Comparison of ENCODE assay signal across 15 cellular contexts in the genomic region with DNA sequence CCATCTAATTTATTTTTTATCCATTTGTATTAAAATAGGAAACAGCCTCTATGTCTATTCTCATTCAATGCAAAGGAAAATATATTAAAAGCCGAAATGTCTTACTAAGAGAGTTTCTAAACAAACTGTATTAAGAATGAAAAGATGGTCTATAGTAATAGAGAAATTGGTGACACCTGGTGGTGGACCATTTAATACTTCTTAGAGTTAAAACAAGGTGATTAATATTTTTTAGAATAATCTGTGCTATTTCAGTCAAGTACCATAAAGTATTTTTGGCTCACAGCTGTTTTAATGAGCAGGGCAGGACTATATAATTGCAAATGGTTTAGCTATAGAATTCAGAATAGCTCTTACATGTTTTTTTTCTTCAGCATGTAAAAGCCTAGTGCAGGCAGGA. TPM values are rescaled to one million over a fixed set of nuclear protein-coding genes. Genes with fewer than 3 reads are reported as not detected.
DNase-seq lines count a peak whose midpoint lies in the region; ATAC-seq and TF ChIP-seq lines count a peak whose summit lies in the region.
"Had no signal": no experiment of that assay in that cellular context is flagged by ENCODE, and none has a peak within 500 bp of the region (broad histone marks: within the 10 kb centered on the region; RNA-seq: fewer than 3 reads in every experiment).

No MANE protein-coding gene starts in this region.

- H3K9me2 ChIP-seq in PC-9 (ENCODE audit: insufficient read depth), result no peaks in the 10 kb centered on the region

- no peaks in the 10 kb centered on the region for H3F3A ChIP-seq in PC-9 (ENCODE audit: insufficient read depth, low read depth)

- CTCF ChIA-PET in PC-9 (lab: Charles Lee), result no interaction called here

- no peaks in the 10 kb centered on the region for H3K36me3 ChIP-seq in PC-9 (ENCODE audit: low read depth)
- H3K36me3 ChIP-seq: esophagus muscularis mucosa had no signal

- no TSS peak for BruUV-seq in PC-9 (replicated peaks; lab: Mats Ljungman, UMichigan)

- in situ Hi-C loops in G401 (cut with HindIII; ENCODE audit: low sequenced_read_pairs) (no loop called here), GM13977 (cut with MboI; ENCODE audit: low pct_unique_long_range_greater_than_20kb, low sequenced_read_pairs, unreplicated experiment) (no loop called here)

- no peak overlapping the region for H2AFZ ChIP-seq in PC-9

- H4K20me1 ChIP-seq in PC-9 (ENCODE audit: insufficient read depth), result no peaks in the 10 kb centered on the region

- H3K27ac ChIP-seq in PC-9, result no peak overlapping the region
- H3K27ac ChIP-seq: esophagus muscularis mucosa, SK-N-MC had no signal

- H3K79me2 ChIP-seq in PC-9 (ENCODE audit: low read depth), result no peaks in the 10 kb centered on the region

- TF ChIP-seq CTCF in PC-9 (conservative IDR thresholded peaks at IDR 0.05) (peak; percentile 45; the same call in 1 of the 2 replicates), fibroblast of mammary gland (conservative IDR thresholded peaks at IDR 0.05; ENCODE audit: control insufficient read depth, insufficient read depth, low read depth, low read length) (peak; percentile 24), GM13977 (IDR thresholded peaks at IDR 0.05; ENCODE audit: extremely low read depth, insufficient read depth, missing control alignments) (no peak)

- ATAC-seq in left colon (no peak), GM19463 (IDR thresholded peaks at IDR 0.05; ENCODE audit: unreplicated experiment) (no peak)
- ATAC-seq: activated T-cell treated with anti-CD3 and anti-CD28 coated beads, Interleukin-2, amount 50 U/mL, for 72 hours; naive thymus-derived CD4-positive, alpha-beta T cell had no signal

- intact Hi-C loops in PC-9 (cut with micrococcal nuclease; ENCODE audit: unreplicated experiment) (loop anchor here (10.0 kb wide), 1 partner anchor 709 kb away; no protein-coding TSS in a partner anchor), left colon (cut with DNase I, micrococcal nuclease) (no loop called here)

- no peak overlapping the region for H3K4me2 ChIP-seq in PC-9

- no peak overlapping the region for H3K4me3 ChIP-seq in PC-9
- no peak overlapping the region for H3K4me3 ChIP-seq in fibroblast of mammary gland (ENCODE audit: control insufficient read depth, low read depth, low read length)
- H3K4me3 ChIP-seq: esophagus muscularis mucosa, SK-N-MC had no signal

- POLR2A ChIA-PET in PC-9 (lab: Charles Lee; ENCODE audit: unreplicated experiment), result no interaction called here

- no peaks in the 10 kb centered on the region for H3K27me3 ChIP-seq in PC-9 (ENCODE audit: insufficient read depth, low read depth)

- H3K4me1 ChIP-seq in PC-9 (replicated peaks; ENCODE audit: insufficient read depth), result no peaks in the 10 kb centered on the region
- H3K4me1 ChIP-seq: esophagus muscularis mucosa had no signal

- peak; percentile 14 for DNase-seq in A172 (ENCODE audit: low spot score)
- DNase-seq in G401 (ENCODE audit: low spot score), result peak; percentile 47
- no peak for DNase-seq in PC-9
- DNase-seq in fibroblast of mammary gland (ENCODE audit: low read depth), result peak; percentile 42
- no peak for DNase-seq in GM13977 (ENCODE audit: low spot score)
- no peak for DNase-seq in left colon
- no peak for DNase-seq in germinal center (ENCODE audit: low spot score)
- DNase-seq: activated CD4-positive, alpha-beta T cell treated with anti-CD3 and anti-CD28 coated beads for 1 hour; activated T-cell treated with anti-CD3 and anti-CD28 coated beads, Interleukin-2, amount 50 U/mL, for 72 hours; CD4-positive, CD25-positive, alpha-beta regulatory T cell; naive thymus-derived CD4-positive, alpha-beta T cell; NCI-H226 had no signal

- no peaks in the 10 kb centered on the region for H3K9me3 ChIP-seq in PC-9 (ENCODE audit: insufficient read depth, low read depth)
- H3K9me3 ChIP-seq: esophagus muscularis mucosa had no signal

RNA-seq across cellular contexts. Expression of gene SYNPR, which starts 55.7 kb away (rescaled TPM):
- total RNA-seq in A172 (2014; rRNA removed; shearing (Covaris generic)), result not detected in 2 replicates
- total RNA-seq in G401 (2014; rRNA removed; shearing (Covaris generic)), result not detected in 2 replicates
- total RNA-seq in PC-9 (2021) (not detected in 2 replicates), left colon (under 1 TPM in 1 of 2 donors, not detected in 1; 0.15 TPM)
- total RNA-seq: activated T-cell treated with anti-CD3 and anti-CD28 coated beads, Interleukin-2, amount 50 U/mL, for 72 hours; CD4-positive, CD25-positive, alpha-beta regulatory T cell; naive thymus-derived CD4-positive, alpha-beta T cell had no signal

Comparison
In these comparisons a context has a peak if more than half of its experiments do, and no peak if none do; other contexts are left out.
1. DNase-seq: peak in A172 (single experiment), G401 (single experiment) and fibroblast of mammary gland (single experiment); none in PC-9 (0 of 2), GM13977 (single experiment), left colon (0 of 2) and germinal center (single experiment).